Comparison of ENCODE assay signal across 8 cellular contexts in the genomic region with DNA sequence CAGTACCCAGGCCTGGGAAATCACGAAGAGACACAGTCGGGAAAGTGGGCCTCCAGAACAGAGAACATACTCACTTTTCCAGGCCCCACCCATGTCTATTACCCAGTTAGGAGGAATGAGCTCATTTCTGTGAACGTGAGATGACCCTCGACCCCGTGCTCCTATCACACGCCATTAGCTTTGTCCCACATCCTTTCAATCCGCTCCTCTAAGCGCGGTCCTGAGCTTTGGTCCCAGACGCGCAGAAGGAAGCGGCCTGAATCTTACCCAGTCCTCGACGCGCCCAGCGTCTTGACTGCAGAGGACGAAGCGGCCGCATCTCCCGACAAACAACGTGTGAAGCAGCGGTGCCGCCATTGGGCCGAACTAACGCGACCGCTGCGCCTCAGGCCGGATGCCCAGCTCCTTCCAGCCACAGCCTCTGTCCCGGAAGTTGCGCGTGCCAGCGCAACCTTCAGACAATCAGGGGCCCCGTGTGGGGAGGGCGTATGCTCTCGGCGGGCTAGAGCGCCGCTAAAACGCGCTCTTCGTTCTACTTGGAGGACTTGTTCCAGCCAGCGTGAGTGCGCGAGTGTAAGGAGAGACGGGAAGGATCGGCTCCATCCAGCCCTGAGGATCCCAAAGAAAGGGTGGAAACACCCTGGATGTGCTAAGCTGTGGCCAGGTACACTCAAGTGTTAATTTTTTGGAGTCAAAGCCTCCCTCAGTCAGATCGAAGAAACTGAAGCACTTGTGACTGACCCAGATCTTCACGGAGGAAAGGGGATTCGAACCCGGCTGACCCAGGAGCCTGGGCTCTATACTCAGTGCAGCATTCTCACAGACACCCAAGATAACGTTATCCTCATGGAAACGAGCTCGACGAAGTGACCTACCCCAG. TPM values are rescaled to one million over a fixed set of nuclear protein-coding genes. Genes with fewer than 3 reads are reported as not detected.
DNase-seq lines count a peak whose midpoint lies in the region; ATAC-seq, FAIRE-seq and TF ChIP-seq lines count a peak whose summit lies in the region.
"Not testable (repeated sequence)": the region's sequence is repeated elsewhere in the genome, so short reads cannot be mapped to it uniquely, and the experiment has no call there.

No MANE protein-coding gene starts in this region.

- H3K27me3 Mint-ChIP-seq in CD4-positive, alpha-beta T cell = not testable (repeated sequence)

- intact Hi-C loops in CD4-positive, alpha-beta T cell (cut with DNase I, micrococcal nuclease) = loop anchor here (5.0 to 10.0 kb wide), 2 partner anchors 132 to 365 kb away; a partner anchor contains a TSS

- not testable (repeated sequence) for H3K36me3 ChIP-seq in H1 (ENCODE audit: control insufficient read depth in 2 of 4, insufficient read depth in 4 of 4, low read length in 3 of 4); mesenchymal stem cell (ENCODE audit: control insufficient read depth in 1 of 2, insufficient read depth in 2 of 2, low read depth in 1 of 2, low read length in 2 of 2)

- not testable (repeated sequence) for H3K27me3 ChIP-seq in CD4-positive, alpha-beta T cell (ENCODE audit: control insufficient read depth, insufficient read depth, low read length); H1 (replicated peaks in 1 of 4; ENCODE audit: control insufficient read depth in 3 of 4, extremely low read depth in 1 of 4, insufficient read depth in 3 of 4, low read length in 3 of 4); mesenchymal stem cell (ENCODE audit: control insufficient read depth in 1 of 2, insufficient read depth in 1 of 2, low read length in 2 of 2)

- not testable (repeated sequence) for H3K14ac ChIP-seq in H1 (ENCODE audit: insufficient read length)
- peak overlapping the region in 1 of 2 experiments; percentile 94 for H3K14ac ChIP-seq in mesenchymal stem cell (ENCODE audit: low read length in 2 of 2)

- not testable (repeated sequence) for TF ChIP-seq RAD21 in H1 (IDR thresholded peaks at IDR 0.05 in 1 of 2, conservative IDR thresholded peaks at IDR 0.05 in 1 of 2; ENCODE audit: low read depth in 2 of 2, low read length in 2 of 2)

- not testable (repeated sequence) for H2BK20ac ChIP-seq in H1 (ENCODE audit: low read length)

- H2BK15ac ChIP-seq in H1 (ENCODE audit: low read length) = 0 out of 2 replicates have a peak overlapping the region, but pooled peaks have one; percentile 9
- H2BK15ac ChIP-seq in mesenchymal stem cell (ENCODE audit: low read depth, poor library complexity, severe bottlenecking) = not testable (repeated sequence)

- H3K4ac ChIP-seq in H1 (replicated peaks; ENCODE audit: insufficient read length, low read depth, low read length) = not testable (repeated sequence)
- peak overlapping the region; percentile 64 to 98 for H3K4ac ChIP-seq in mesenchymal stem cell (ENCODE audit: low read depth in 1 of 2, low read length in 2 of 2)

- H4K5ac ChIP-seq in H1 (ENCODE audit: insufficient read length, low read depth, low read length) = peak overlapping the region; percentile 95

- H3K4me3 Mint-ChIP-seq in CD4-positive, alpha-beta T cell = peak overlapping the region; percentile 92

- peak; percentile 81 for ATAC-seq in CD4-positive, alpha-beta T cell (ENCODE audit: poor library complexity)
- ATAC-seq in GM19452 (IDR thresholded peaks at IDR 0.05; ENCODE audit: unreplicated experiment) = peak; percentile 95
- ATAC-seq in HG03575 (IDR thresholded peaks at IDR 0.05; ENCODE audit: extremely low read depth, insufficient number of reproducible peaks, low FRiP score, unreplicated experiment) = peak; percentile 41

- not testable (repeated sequence) for H3K4me1 ChIP-seq in H1 (replicated peaks in 1 of 4; ENCODE audit: control insufficient read depth in 3 of 4, insufficient read depth in 4 of 4, low read length in 3 of 4); mesenchymal stem cell (ENCODE audit: control insufficient read depth, insufficient read depth, low read depth, low read length)

- not testable (repeated sequence) for H2BK12ac ChIP-seq in H1 (ENCODE audit: low read depth, low read length)
- H2BK12ac ChIP-seq in mesenchymal stem cell (ENCODE audit: low read length in 2 of 2) = peak overlapping the region; percentile 50 to 63

- not testable (repeated sequence) for H2BK120ac ChIP-seq in H1 (replicated peaks; ENCODE audit: low read depth, low read length)
- peak overlapping the region; percentile 64 for H2BK120ac ChIP-seq in mesenchymal stem cell (ENCODE audit: low read depth, low read length)

- 6% methylated on average over 52 of the region's 55 CpGs; no CpG with 5 or more reads in 1 of the 2 experiments for WGBS in H1 (ENCODE audit: extremely low coverage in 1 of 2, insufficient coverage in 1 of 2, insufficient read length in 1 of 2, insufficient replicate concordance in 2 of 2, low coverage in 1 of 2, low lambda C conversion rate in 2 of 2, missing lambda C conversion rate in 1 of 2), 2 experiments
- WGBS in mesenchymal stem cell = under 1% methylated on average over 46 of the region's 55 CpGs

- peak; percentile 48 to 72 (median 59) for DNase-seq in CD4-positive, alpha-beta T cell
- DNase-seq in NCI-H82 treated with DMSO at 0.1 percent for 48 hours (lab: John Stamatoyannopoulos, UW; ENCODE audit: unreplicated experiment) (peak; percentile 25), H1 (ENCODE audit: low read depth in 1 of 2, low spot score in 2 of 2) (peak; percentile 50 to 79), mesenchymal stem cell (peak; percentile 76)
- DNase-seq in activated CD8-positive, alpha-beta memory T cell treated with anti-CD3 and anti-CD28 coated beads for 4 hours (ENCODE audit: low read depth in 2 of 2) = peak; percentile 25 to 44
- DNase-seq in stimulated activated CD4-positive, alpha-beta T cell treated with anti-CD3 and anti-CD28 coated beads, Interleukin-4, amount 100 ng/mL, for 48 hours (ENCODE audit: low read depth in 2 of 2) = peak; percentile 50 to 66

- POLR2A ChIA-PET in CD4-positive, alpha-beta T cell (lab: Charles Lee) = interaction anchor here (0.9 to 3.0 kb wide), 2 partner anchors 133 to 370 kb away, joined by 4 to 18 read pairs; a partner anchor contains a TSS
- POLR2A ChIA-PET in H1 (lab: Charles Lee; ENCODE audit: partially characterized antibody) = interaction anchor here (0.8 to 3.1 kb wide), 4 partner anchors 119 to 188 kb away, joined by 3 to 26 read pairs (median 4); a partner anchor contains a TSS

- peaks cover 26% of the 10 kb centered on the region for H3K4me1 Mint-ChIP-seq in CD4-positive, alpha-beta T cell (ENCODE audit: low read depth)

- CTCF ChIA-PET in CD4-positive, alpha-beta T cell (lab: Charles Lee) = not testable (repeated sequence)
- CTCF ChIA-PET in H1 (lab: Charles Lee; ENCODE audit: partially characterized antibody) = interaction anchor here (1.2 kb wide), 1 partner anchor 133 kb away, joined by 3 read pairs; a partner anchor contains a TSS

- H3K27ac ChIP-seq in CD4-positive, alpha-beta T cell (ENCODE audit: low read depth, low read length) = peak overlapping the region; percentile 90
- H3K27ac ChIP-seq in H1 (ENCODE audit: low read depth, low read length) (peak overlapping the region; percentile 85), mesenchymal stem cell (ENCODE audit: low read length, poor library complexity, severe bottlenecking) (peak overlapping the region; percentile 30)

- H2BK5ac ChIP-seq in H1 (ENCODE audit: low read depth, low read length) = peak overlapping the region; percentile 66
- not testable (repeated sequence) for H2BK5ac ChIP-seq in mesenchymal stem cell (ENCODE audit: low read depth, low read length, poor library complexity, severe bottlenecking)

- peak overlapping the region; percentile 97 for H3K27ac Mint-ChIP-seq in CD4-positive, alpha-beta T cell

- H3K79me2 ChIP-seq in H1 (ENCODE audit: control insufficient read depth in 1 of 2, insufficient read depth in 2 of 2, low read length in 2 of 2) = not testable (repeated sequence)

- not testable (repeated sequence) for TF ChIP-seq EP300 in H1 (IDR thresholded peaks at IDR 0.05; ENCODE audit: borderline replicate concordance in 1 of 2, low read depth in 2 of 2, low read length in 2 of 2)

- TF ChIP-seq POLR2A in H1 (IDR thresholded peaks at IDR 0.05; ENCODE audit: control extremely low read depth in 1 of 2, low read depth in 2 of 2, low read length in 2 of 2) = peak; percentile 92 to 96

- H3K36me3 Mint-ChIP-seq in CD4-positive, alpha-beta T cell (ENCODE audit: low read depth) = peaks cover 28% of the 10 kb centered on the region

- not testable (repeated sequence) for H3K79me1 ChIP-seq in H1 (ENCODE audit: low read depth, low read length); mesenchymal stem cell (replicated peaks; ENCODE audit: low read length, poor library complexity, severe bottlenecking)

- H3K4me3 ChIP-seq in H1 (ENCODE audit: extremely low read depth in 1 of 4, insufficient read depth in 2 of 4, low read depth in 3 of 4, low read length in 4 of 4) (peak overlapping the region; percentile 70 to 90 (median 78)), mesenchymal stem cell (ENCODE audit: insufficient read depth in 1 of 2, low read depth in 1 of 2, low read length in 2 of 2) (peak overlapping the region; percentile 69 to 83)

- not testable (repeated sequence) for H3K9me3 Mint-ChIP-seq in CD4-positive, alpha-beta T cell

- not testable (repeated sequence) for H3K56ac ChIP-seq in H1 (replicated peaks; ENCODE audit: insufficient read length, low read depth, low read length)

- H4K8ac ChIP-seq in H1 (ENCODE audit: extremely low read depth, insufficient read depth, low read length) (peak overlapping the region; percentile 98; the same call in 1 of the 2 replicates), mesenchymal stem cell (ENCODE audit: low read length) (peak overlapping the region; percentile 100)

- not testable (repeated sequence) for H3K23me2 ChIP-seq in H1 (ENCODE audit: low read depth, low read length)

- not testable (repeated sequence) for FAIRE-seq in H1 (lab: Jason Lieb, UNC)

- H4K91ac ChIP-seq in H1 (replicated peaks; ENCODE audit: insufficient read length, low read length) (peak overlapping the region; percentile 73), mesenchymal stem cell (ENCODE audit: low read length) (peak overlapping the region; percentile 93)

- H3K18ac ChIP-seq in H1 (ENCODE audit: extremely low read depth, low read length) (peak overlapping the region; percentile 86), mesenchymal stem cell (ENCODE audit: low read depth in 1 of 2, low read length in 2 of 2) (peak overlapping the region; percentile 82 to 95)

- H3K4me2 ChIP-seq in H1 (ENCODE audit: insufficient read depth in 1 of 2, low read depth in 2 of 2, low read length in 2 of 2) = peak overlapping the region; percentile 79 to 81
- H3K4me2 ChIP-seq in mesenchymal stem cell (ENCODE audit: low read length, poor library complexity, severe bottlenecking) = peak overlapping the region; percentile 64

- not testable (repeated sequence) for TF ChIP-seq CTCF in CD4-positive, alpha-beta T cell (IDR thresholded peaks at IDR 0.05); H1 (IDR thresholded peaks at IDR 0.05; ENCODE audit: control extremely low read depth in 1 of 3, insufficient read depth in 1 of 3, low read depth in 1 of 3, low read length in 3 of 3)

- H3K9ac ChIP-seq in H1 (replicated peaks in 1 of 4; ENCODE audit: extremely low read depth in 1 of 4, low read depth in 3 of 4, low read length in 3 of 4) (peak overlapping the region; percentile 52 to 98 (median 90)), mesenchymal stem cell (ENCODE audit: low read length) (peak overlapping the region; percentile 89)

- not testable (repeated sequence) for H3K23ac ChIP-seq in H1 (ENCODE audit: insufficient read length); mesenchymal stem cell (ENCODE audit: low read length in 2 of 2)

- H2AK5ac ChIP-seq in H1 (ENCODE audit: low read depth, low read length); mesenchymal stem cell (ENCODE audit: low read length, severe bottlenecking): not testable (repeated sequence)

- not testable (repeated sequence) for H3K9me3 ChIP-seq in CD4-positive, alpha-beta T cell (ENCODE audit: control insufficient read depth, low read length); H1 (ENCODE audit: insufficient read depth in 2 of 2, low read depth in 1 of 2, low read length in 1 of 2); mesenchymal stem cell (ENCODE audit: control insufficient read depth, low read length)

- not testable (repeated sequence) for H4K20me1 ChIP-seq in H1 (replicated peaks in 1 of 2; ENCODE audit: control insufficient read depth in 1 of 2, insufficient read depth in 2 of 2, low read length in 2 of 2)

- H2AFZ ChIP-seq in H1 (ENCODE audit: low read length) (peak overlapping the region; percentile 98), mesenchymal stem cell (ENCODE audit: low read depth, low read length) (peak overlapping the region; percentile 90)

RNA-seq across cellular contexts. Expression of a gene that starts 37.3 kb away (rescaled TPM):
- total RNA-seq in CD4-positive, alpha-beta T cell = 100 to 1,000 TPM; 185 to 206 TPM
- 94.8 and 101 TPM in 2 replicates for total RNA-seq in H1 (2021; fragmentation: NEBNext Ultra II Directional; extraction: Animal tissue kit (Norgen Biotek cat#: 25700))
- polyA plus RNA-seq in H1 (2011; rRNA removed) = 21.3 and 27.7 TPM in 2 replicates
- polyA plus RNA-seq in H1 (2011; cell fraction: cytosol; rRNA removed) = 25.5 TPM
- polyA plus RNA-seq in H1 (2011; cell fraction: nucleus; rRNA removed) = 40.6 TPM
- 60.5 to 74.6 TPM (median 62.2 TPM) in 4 replicates for polyA plus RNA-seq in H1 (2012, experiment 1 of 2)
- polyA plus RNA-seq in H1 (2012, experiment 2 of 2) = 5.4 TPM
- 29.2 TPM for polyA plus RNA-seq in H1 (2013, experiment 1 of 2)
- polyA plus RNA-seq in H1 (2013, experiment 2 of 2) = 25.6 TPM
- polyA minus RNA-seq in H1 (2011; rRNA and poly(A)+ RNA removed) = 31.4 and 78.7 TPM in 2 replicates
- 70.5 TPM for polyA minus RNA-seq in H1 (2011; cell fraction: cytosol; rRNA and poly(A)+ RNA removed)
- 90.2 TPM for polyA minus RNA-seq in H1 (2011; cell fraction: nucleus; rRNA and poly(A)+ RNA removed)
- 14.8 TPM for polyA plus RNA-seq in mesenchymal stem cell (2013, experiment 1 of 2)
- 9.1 TPM for polyA plus RNA-seq in mesenchymal stem cell (2013, experiment 2 of 2)

Comparison
In these comparisons a context has a peak if more than half of its experiments do, and no peak if none do; other contexts are left out.
1. Peak in every context shown above with its lines: DNase-seq, ATAC-seq, H3K4me3 ChIP-seq and H3K27ac ChIP-seq.
2. ATAC-seq: peak in every context shown above with its lines; median percentile 95 in GM19452; 81 in CD4-positive, alpha-beta T cell; 41 in HG03575.
3. DNase-seq: peak in every context shown above with its lines; median percentile 76 in mesenchymal stem cell; 64 in H1; 59 in CD4-positive, alpha-beta T cell; 58 in stimulated activated CD4-positive, alpha-beta T cell treated with anti-CD3 and anti-CD28 coated beads, Interleukin-4, amount 100 ng/mL, for 48 hours; 34 in activated CD8-positive, alpha-beta memory T cell treated with anti-CD3 and anti-CD28 coated beads for 4 hours; 25 in NCI-H82 treated with DMSO at 0.1 percent for 48 hours.
4. H3K27ac ChIP-seq: peak in every context shown above with its lines; median percentile 90 in CD4-positive, alpha-beta T cell; 85 in H1; 30 in mesenchymal stem cell.